ENCODE assay signal across 10 cellular contexts in the genomic region with DNA sequence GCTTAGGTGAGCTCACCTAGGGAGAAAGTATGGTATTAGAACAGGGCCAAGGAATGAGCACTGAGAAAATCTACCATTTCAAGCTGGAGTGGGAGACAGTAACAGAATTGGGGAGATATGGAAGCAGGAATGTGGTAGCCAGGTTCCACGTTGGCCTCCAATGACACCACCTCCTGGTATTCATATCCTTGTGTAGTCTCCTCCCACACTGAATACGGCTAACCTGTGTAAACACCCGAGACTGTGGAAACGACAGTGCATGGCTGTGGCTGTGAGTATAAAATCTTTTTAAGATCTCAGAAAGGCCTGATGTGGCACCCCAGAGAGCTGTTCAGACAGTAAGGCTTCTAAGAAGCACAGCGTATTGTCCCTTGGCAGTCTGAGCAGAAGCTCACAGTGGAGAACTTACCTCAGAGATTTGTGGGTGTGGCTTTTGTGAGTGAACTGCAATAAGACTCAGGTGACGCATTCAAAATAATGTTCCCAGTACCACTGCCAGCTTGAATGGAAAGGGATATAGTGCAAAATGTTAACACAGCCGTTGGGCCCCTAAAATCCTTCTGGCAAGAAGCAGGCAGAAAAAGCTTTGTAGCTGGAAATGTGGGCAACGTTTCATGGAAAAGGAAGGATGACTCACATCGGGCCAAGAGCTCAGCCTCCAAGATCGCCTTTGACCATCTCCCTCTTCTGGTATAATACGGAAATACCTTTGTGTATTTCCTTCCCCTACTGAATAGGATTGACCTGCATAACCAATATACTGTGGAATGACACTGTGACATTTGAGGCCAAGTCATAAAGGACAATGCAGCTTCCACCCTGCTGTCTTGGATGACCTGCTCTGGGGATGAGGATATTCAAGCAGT. TPM values are rescaled to one million over a fixed set of nuclear protein-coding genes. Genes with fewer than 3 reads are reported as not detected.
DNase-seq lines count a peak whose midpoint lies in the region; ATAC-seq and TF ChIP-seq lines count a peak whose summit lies in the region.
"Had no signal": no experiment of that assay in that cellular context is flagged by ENCODE, and none has a peak within 500 bp of the region (broad histone marks: within the 10 kb centered on the region; RNA-seq: fewer than 3 reads in every experiment).

No MANE protein-coding gene starts in this region.

- no peaks in the 10 kb centered on the region for H3K9me3 ChIP-seq in hepatocyte (ENCODE audit: low read depth)
- no peaks in the 10 kb centered on the region for H3K9me3 ChIP-seq in upper lobe of right lung
- H3K9me3 ChIP-seq: BLaER1 had no signal

- H3K27ac ChIP-seq in hepatocyte = peak overlapping the region; percentile 81
- no peak overlapping the region for H3K27ac ChIP-seq in upper lobe of right lung
- H3K27ac ChIP-seq: BLaER1 had no signal

- H3K4me2 ChIP-seq in hepatocyte = peak overlapping the region; percentile 27
- H3K4me2 ChIP-seq: BLaER1 had no signal

- intact Hi-C loops in upper lobe of right lung (cut with DNase I) = no loop called here

- no peak overlapping the region for H3K4me3 ChIP-seq in hepatocyte
- no peak overlapping the region for H3K4me3 ChIP-seq in upper lobe of right lung
- H3K4me3 ChIP-seq: BLaER1 had no signal

- H3K79me2 ChIP-seq in hepatocyte = no peaks in the 10 kb centered on the region

- no peaks in the 10 kb centered on the region for H3K36me3 ChIP-seq in hepatocyte (replicated peaks; ENCODE audit: insufficient read depth, low read depth)
- no peaks in the 10 kb centered on the region for H3K36me3 ChIP-seq in upper lobe of right lung
- H3K36me3 ChIP-seq: BLaER1 had no signal

- no peak for ATAC-seq in upper lobe of right lung

- H3K4me1 ChIP-seq in hepatocyte (ENCODE audit: insufficient read depth) (peaks cover 23% of the 10 kb centered on the region), upper lobe of right lung (peaks cover 14% of the 10 kb centered on the region)
- H3K4me1 ChIP-seq: BLaER1 had no signal

- no peak overlapping the region for H3K4me3 Mint-ChIP-seq in progenitor cell of endocrine pancreas (ENCODE audit: low read depth)

- TF ChIP-seq CTCF in hepatocyte (IDR thresholded peaks at IDR 0.05; ENCODE audit: poor library complexity) (peak; percentile 29), upper lobe of right lung (IDR thresholded peaks at IDR 0.05) (peak; percentile 27), progenitor cell of endocrine pancreas (IDR thresholded peaks at IDR 0.05; ENCODE audit: unreplicated experiment) (no peak)

- H3K9me2 ChIP-seq in hepatocyte (replicated peaks; ENCODE audit: insufficient read depth) = no peaks in the 10 kb centered on the region

- H4K20me1 ChIP-seq in hepatocyte (ENCODE audit: insufficient read depth, poor library complexity, severe bottlenecking) = no peaks in the 10 kb centered on the region
- H4K20me1 ChIP-seq: BLaER1 had no signal

- peaks cover 3% of the 10 kb centered on the region for H3K9me3 Mint-ChIP-seq in progenitor cell of endocrine pancreas (ENCODE audit: low read depth)

- no peak overlapping the region for H3K27ac Mint-ChIP-seq in progenitor cell of endocrine pancreas

- H3K36me3 Mint-ChIP-seq in progenitor cell of endocrine pancreas (ENCODE audit: insufficient read depth) = no peaks in the 10 kb centered on the region

- 58% methylated on average over 11 of the region's 11 CpGs for WGBS in hepatocyte (ENCODE audit: low lambda C conversion rate, missing lambda C conversion rate)

- H3K27me3 ChIP-seq in hepatocyte (no peaks in the 10 kb centered on the region), upper lobe of right lung (no peaks in the 10 kb centered on the region)
- H3K27me3 ChIP-seq: BLaER1 had no signal

- no peaks in the 10 kb centered on the region for H3K27me3 Mint-ChIP-seq in progenitor cell of endocrine pancreas

- DNase-seq in NCI-H82 (lab: John Stamatoyannopoulos, UW) (peak; percentile 54), NCI-H82 treated with DMSO at 0.1 percent for 48 hours (lab: John Stamatoyannopoulos, UW; ENCODE audit: unreplicated experiment) (no peak), SW480 (ENCODE audit: low spot score) (peak; percentile 75), hepatocyte (ENCODE audit: low spot score) (peak; percentile 77), upper lobe of right lung (no peak), progenitor cell of endocrine pancreas (ENCODE audit: low spot score, unreplicated experiment) (no peak), OCI-M2 (lab: John Stamatoyannopoulos, UW; ENCODE audit: unreplicated experiment) (no peak)
- no peak for DNase-seq in stimulated activated CD8-positive, alpha-beta memory T cell treated with anti-CD3 and anti-CD28 coated beads, Interleukin-4, amount 100 ng/mL, for 48 hours
- DNase-seq: stimulated activated CD4-positive, alpha-beta T cell treated with anti-CD3 and anti-CD28 coated beads, Interleukin-2, amount 100 ng/mL, for 24 hours had no signal

- peaks cover 18% of the 10 kb centered on the region for H3K4me1 Mint-ChIP-seq in progenitor cell of endocrine pancreas (ENCODE audit: low read depth)

- peak overlapping the region; percentile 1 for H2AFZ ChIP-seq in hepatocyte

RNA-seq across cellular contexts. Expression of a gene that starts 14.4 kb away (rescaled TPM):
- total RNA-seq in hepatocyte = not detected in 2 replicates
- polyA plus RNA-seq in hepatocyte = 0.04 TPM in 1 of 2 replicates, not detected in the other
- 6.5 TPM for total RNA-seq in upper lobe of right lung
- total RNA-seq in progenitor cell of endocrine pancreas = 0.02 and 0.04 TPM in 2 replicates

RNA-seq across cellular contexts. Expression of a gene that starts 38.2 kb away (rescaled TPM):
- 75.6 and 76.7 TPM in 2 replicates for total RNA-seq in hepatocyte
- 63.5 and 91.1 TPM in 2 replicates for polyA plus RNA-seq in hepatocyte
- total RNA-seq in upper lobe of right lung = 3.1 TPM
- total RNA-seq in progenitor cell of endocrine pancreas = 1.2 and 1.4 TPM in 2 replicates

Comparison
In these comparisons a context has a peak if more than half of its experiments do, and no peak if none do; other contexts are left out.
1. DNase-seq: peak in NCI-H82 (single experiment), SW480 (single experiment) and hepatocyte (single experiment); none in NCI-H82 treated with DMSO at 0.1 percent for 48 hours (single experiment), upper lobe of right lung (single experiment), progenitor cell of endocrine pancreas (single experiment), OCI-M2 (single experiment) and stimulated activated CD8-positive, alpha-beta memory T cell treated with anti-CD3 and anti-CD28 coated beads, Interleukin-4, amount 100 ng/mL, for 48 hours (single experiment).
2. RNA of a gene that starts 38.2 kb away (total RNA-seq): 75.6 to 76.7 TPM in hepatocyte; 3.1 TPM in upper lobe of right lung (single experiment) and 1.2 to 1.4 TPM in progenitor cell of endocrine pancreas; every median in the first group is over 10 times any median in the second.